ENCODE assay signal across 15 cellular contexts in genomic region chr11:126433989-126434949, GRCh38.
"Had no signal": no experiment of that assay in that cellular context is flagged by ENCODE, and none has a peak within 500 bp of the region (broad histone marks: within the 10 kb centered on the region; RNA-seq: fewer than 3 reads in every experiment).

No MANE protein-coding gene starts in this region.

- H3K36me3 Mint-ChIP-seq: activated naive CD8-positive, alpha-beta T cell treated with anti-CD3 and anti-CD28 coated beads, Interleukin-2, amount 10 ng/mL, durations not matched to agents 7 days and 5 days; naive thymus-derived CD4-positive, alpha-beta T cell; type B pancreatic cell had no signal

- H3K9me3 Mint-ChIP-seq: activated B cell treated with CpG ODN at 0.5 μM for 24 hours; activated CD8-positive, alpha-beta T cell treated with anti-CD3 and anti-CD28 coated beads for 36 hours; activated naive CD8-positive, alpha-beta T cell treated with anti-CD3 and anti-CD28 coated beads, Interleukin-2, amount 10 ng/mL, durations not matched to agents 7 days and 5 days; activated T-cell treated with anti-CD3 and anti-CD28 coated beads, Interleukin-2, amount 50 U/mL, for 4 hours; naive thymus-derived CD4-positive, alpha-beta T cell; type B pancreatic cell had no signal

- ATAC-seq: activated CD8-positive, alpha-beta T cell treated with anti-CD3 and anti-CD28 coated beads for 36 hours; activated T-cell treated with anti-CD3 and anti-CD28 coated beads, Interleukin-2, amount 50 U/mL, for 4 hours; heart left ventricle; left cardiac atrium; mucosa of descending colon; naive thymus-derived CD4-positive, alpha-beta T cell had no signal

- DNase-seq: activated B cell treated with CpG ODN at 0.5 μM for 24 hours; activated CD4-positive, alpha-beta T cell treated with anti-CD3 and anti-CD28 coated beads for 48 hours; activated CD8-positive, alpha-beta T cell treated with anti-CD3 and anti-CD28 coated beads for 36 hours; activated effector memory CD4-positive, alpha-beta T cell treated with anti-CD3 and anti-CD28 coated beads, Interleukin-2, amount 50 U/mL, for 16 hours; activated naive CD8-positive, alpha-beta T cell treated with anti-CD3 and anti-CD28 coated beads, Interleukin-2, amount 10 ng/mL, durations not matched to agents 7 days and 5 days; activated T-cell treated with anti-CD3 and anti-CD28 coated beads, Interleukin-2, amount 50 U/mL, for 4 hours; left cardiac atrium; naive thymus-derived CD4-positive, alpha-beta T cell; stimulated activated CD4-positive, alpha-beta T cell treated with anti-CD3 and anti-CD28 coated beads, Interleukin-4, amount 100 ng/mL, for 4 hours; stimulated activated CD8-positive, alpha-beta memory T cell treated with anti-CD3 and anti-CD28 coated beads, Interleukin-4, amount 100 ng/mL, for 48 hours; stimulated activated naive CD4-positive, alpha-beta T cell treated with Interleukin-2 at 50 U/mL for 16 hours had no signal

- H3K4me1 Mint-ChIP-seq: activated B cell treated with CpG ODN at 0.5 μM for 24 hours; activated naive CD8-positive, alpha-beta T cell treated with anti-CD3 and anti-CD28 coated beads, Interleukin-2, amount 10 ng/mL, durations not matched to agents 7 days and 5 days; naive thymus-derived CD4-positive, alpha-beta T cell had no signal

- H3K9me3 ChIP-seq: heart left ventricle, mucosa of descending colon had no signal

- H3K4me3 Mint-ChIP-seq: activated B cell treated with CpG ODN at 0.5 μM for 24 hours; activated CD8-positive, alpha-beta T cell treated with anti-CD3 and anti-CD28 coated beads for 36 hours; activated naive CD8-positive, alpha-beta T cell treated with anti-CD3 and anti-CD28 coated beads, Interleukin-2, amount 10 ng/mL, durations not matched to agents 7 days and 5 days; activated T-cell treated with anti-CD3 and anti-CD28 coated beads, Interleukin-2, amount 50 U/mL, for 4 hours; naive thymus-derived CD4-positive, alpha-beta T cell; type B pancreatic cell had no signal

- H3K27ac ChIP-seq: heart left ventricle had no signal

- H3K27me3 Mint-ChIP-seq: activated B cell treated with CpG ODN at 0.5 μM for 24 hours; activated CD8-positive, alpha-beta T cell treated with anti-CD3 and anti-CD28 coated beads for 36 hours; activated naive CD8-positive, alpha-beta T cell treated with anti-CD3 and anti-CD28 coated beads, Interleukin-2, amount 10 ng/mL, durations not matched to agents 7 days and 5 days; naive thymus-derived CD4-positive, alpha-beta T cell; type B pancreatic cell had no signal

- H3K27ac Mint-ChIP-seq: activated B cell treated with CpG ODN at 0.5 μM for 24 hours; activated CD8-positive, alpha-beta T cell treated with anti-CD3 and anti-CD28 coated beads for 36 hours; activated naive CD8-positive, alpha-beta T cell treated with anti-CD3 and anti-CD28 coated beads, Interleukin-2, amount 10 ng/mL, durations not matched to agents 7 days and 5 days; naive thymus-derived CD4-positive, alpha-beta T cell; type B pancreatic cell had no signal

- H3K27me3 ChIP-seq: heart left ventricle had no signal

- H3K36me3 ChIP-seq: heart left ventricle had no signal

- H3K4me3 ChIP-seq: heart left ventricle, mucosa of descending colon, skin epidermis had no signal
